1 cellular context compared by ENCODE assay signal in genomic region chr17:35889818-35890773, GRCh38.
A peak's percentile ranks its signal among the peaks of the same experiment; 100 is the strongest.
TF ChIP-seq lines count a peak whose summit lies in the region.

No MANE protein-coding gene starts in this region.

TF ChIP-seq in HEK293, 187 proteins besides CTCF, POLR2A, EP300 and RAD21:
- peak; percentile 56; the same call in 1 of the 2 replicates for TF ChIP-seq ZBTB17 (tag by site-specific recombination; IDR thresholded peaks at IDR 0.05)
- no peak for TF ChIP-seq ZNF175 (tag by site-specific recombination; IDR thresholded peaks at IDR 0.05)
- TF ChIP-seq ZNF341 (tag by site-specific recombination; IDR thresholded peaks at IDR 0.05; ENCODE audit: low read depth) = peak; percentile 68
- TF ChIP-seq HOXC10 (CRISPR knock-in tag; IDR thresholded peaks at IDR 0.05) = no peak
- TF ChIP-seq ZNF707 (tag by site-specific recombination; IDR thresholded peaks at IDR 0.05) = no peak
- no peak for TF ChIP-seq SP7 (tag by site-specific recombination; IDR thresholded peaks at IDR 0.05)
- peak; percentile 44; the same call in 1 of the 2 replicates for TF ChIP-seq ZNF335 (tag by site-specific recombination; conservative IDR thresholded peaks at IDR 0.05)
